8 cellular contexts compared by ENCODE assay signal in the genomic region with DNA sequence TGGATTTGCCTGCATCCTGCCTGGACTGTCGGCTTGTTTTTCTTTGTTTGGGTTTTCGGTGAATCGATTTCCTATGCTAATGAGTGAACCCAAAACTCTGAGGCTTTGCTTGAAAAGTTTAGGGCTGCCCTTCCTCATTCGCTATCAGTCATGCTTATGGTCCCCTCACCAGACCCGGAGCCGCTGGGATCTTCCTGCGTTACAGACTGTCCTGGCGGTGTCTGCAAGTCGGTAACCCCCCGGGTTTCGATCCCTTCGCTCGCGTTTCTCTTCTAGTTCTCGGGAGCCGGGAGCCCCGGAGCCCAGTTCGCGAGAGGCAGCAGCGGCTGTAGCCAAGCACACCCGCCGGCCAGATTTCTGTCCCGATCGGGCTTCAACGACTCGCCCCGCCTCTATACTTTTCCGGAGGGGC. TPM values are rescaled to one million over a fixed set of nuclear protein-coding genes. Genes with fewer than 3 reads are reported as not detected.
A peak's percentile ranks its signal among the peaks of the same experiment; 100 is the strongest.
DNase-seq lines count a peak whose midpoint lies in the region; ATAC-seq and TF ChIP-seq lines count a peak whose summit lies in the region.

No MANE protein-coding gene starts in this region.

- no peak for TF ChIP-seq CTCF in glutamatergic neuron (IDR thresholded peaks at IDR 0.05; ENCODE audit: partially characterized antibody, unreplicated experiment)

- H3K9ac ChIP-seq in rectal smooth muscle tissue (ENCODE audit: low read length), result no peak overlapping the region

- DNase-seq in ELF-1 (ENCODE audit: low read depth, low spot score) (peak; percentile 50), T-helper 17 cell (no peak), glutamatergic neuron (no peak), AML-193 (lab: John Stamatoyannopoulos, UW) (no peak), putamen (ENCODE audit: low spot score) (no peak), MV-4-11 (lab: John Stamatoyannopoulos, UW) (no peak)

- peaks cover 12% of the 10 kb centered on the region for H3K36me3 Mint-ChIP-seq in T-helper 17 cell (ENCODE audit: low read depth)
- H3K36me3 Mint-ChIP-seq in glutamatergic neuron (ENCODE audit: unreplicated experiment), result no peaks in the 10 kb centered on the region

- H3K27me3 ChIP-seq in rectal smooth muscle tissue (ENCODE audit: control insufficient read depth, insufficient read depth, low read length), result peaks cover 74% of the 10 kb centered on the region

- ATAC-seq in T-helper 17 cell, result no peak
- ATAC-seq in GM21529 (IDR thresholded peaks at IDR 0.05; ENCODE audit: unreplicated experiment), result no peak

- peaks cover 75% of the 10 kb centered on the region for H3K27me3 Mint-ChIP-seq in T-helper 17 cell
- peaks cover 42% of the 10 kb centered on the region for H3K27me3 Mint-ChIP-seq in glutamatergic neuron (ENCODE audit: unreplicated experiment)

- H3K27ac Mint-ChIP-seq in T-helper 17 cell (no peak overlapping the region), glutamatergic neuron (ENCODE audit: unreplicated experiment) (no peak overlapping the region)

- H3K9me3 Mint-ChIP-seq in glutamatergic neuron (ENCODE audit: unreplicated experiment), result peaks cover 13% of the 10 kb centered on the region

- H3K36me3 ChIP-seq in rectal smooth muscle tissue (ENCODE audit: control insufficient read depth, insufficient read depth, low read length), result no peaks in the 10 kb centered on the region

- peak overlapping the region; percentile 40 for H3K4me3 ChIP-seq in rectal smooth muscle tissue (ENCODE audit: low read length)

- peaks cover 21% of the 10 kb centered on the region for H3K4me1 Mint-ChIP-seq in T-helper 17 cell
- H3K4me1 Mint-ChIP-seq in glutamatergic neuron (ENCODE audit: low read depth, unreplicated experiment), result peaks cover 16% of the 10 kb centered on the region

- H3K9me3 ChIP-seq in T-helper 17 cell (ENCODE audit: control insufficient read depth, low read length, poor library complexity, severe bottlenecking), result no peaks in the 10 kb centered on the region

- no peak overlapping the region for H3K27ac ChIP-seq in rectal smooth muscle tissue (ENCODE audit: low read depth, low read length)

- no peaks in the 10 kb centered on the region for H3K4me1 ChIP-seq in rectal smooth muscle tissue (ENCODE audit: control insufficient read depth, insufficient read depth, low read length)

- H3K4me3 Mint-ChIP-seq in T-helper 17 cell (peak overlapping the region; percentile 61), glutamatergic neuron (ENCODE audit: unreplicated experiment) (peak overlapping the region; percentile 87)

RNA-seq across cellular contexts. Expression of a gene that starts 2.2 kb away (rescaled TPM):
- total RNA-seq in T-helper 17 cell, result not detected
- 0.47 TPM for total RNA-seq in glutamatergic neuron (ENCODE audit: unreplicated experiment)
